20 cellular contexts compared by ENCODE assay signal in genomic region chr4:85682391-85682790, GRCh38.
"Had no signal": no experiment of that assay in that cellular context is flagged by ENCODE, and none has a peak within 500 bp of the region (broad histone marks: within the 10 kb centered on the region; RNA-seq: fewer than 3 reads in every experiment).

No MANE protein-coding gene starts in this region.

- H3K27me3 ChIP-seq: breast epithelium, heart left ventricle, spleen, tibial artery had no signal

- H3K27ac ChIP-seq: tibial artery had no signal

- H3K9me3 ChIP-seq: breast epithelium, tibial artery had no signal

- H3K36me3 ChIP-seq: breast epithelium, heart left ventricle, tibial artery had no signal

- ATAC-seq: activated CD4-positive, alpha-beta T cell treated with anti-CD3 and anti-CD28 coated beads for 36 hours; heart left ventricle; left cardiac atrium; naive thymus-derived CD4-positive, alpha-beta T cell; WTC11 had no signal

- H3K4me3 ChIP-seq: breast epithelium, heart left ventricle, spleen, tibial artery had no signal

- H3K4me1 ChIP-seq: breast epithelium, tibial artery had no signal

- FAIRE-seq: endometrium, islet of Langerhans had no signal

- DNase-seq: activated CD4-positive, alpha-beta memory T cell treated with anti-CD3 and anti-CD28 coated beads for 36 hours; activated CD4-positive, alpha-beta T cell treated with anti-CD3 and anti-CD28 coated beads for 36 hours; activated naive CD4-positive, alpha-beta T cell treated with anti-CD3 and anti-CD28 coated beads for 36 hours; activated naive CD8-positive, alpha-beta T cell treated with anti-CD3 and anti-CD28 coated beads, Interleukin-2, amount 10 ng/mL, durations not matched to agents 7 days and 5 days; activated T-cell treated with anti-CD3 and anti-CD28 coated beads, Interleukin-2, amount 50 U/mL, for 48 hours; amniotic stem cell; cortex of kidney; effector CD4-positive, alpha-beta T cell; heart left ventricle; left cardiac atrium; naive thymus-derived CD4-positive, alpha-beta T cell; retina; spleen; stimulated activated CD4-positive, alpha-beta T cell treated with anti-CD3 and anti-CD28 coated beads, Interleukin-4, amount 100 ng/mL, for 24 hours; T1000; tibial artery had no signal
